9 cellular contexts compared by ENCODE assay signal in genomic region chr11:66745356-66746235, GRCh38. TPM values are rescaled to one million over a fixed set of nuclear protein-coding genes. Genes with fewer than 3 reads are reported as not detected.
A peak's percentile ranks its signal among the peaks of the same experiment; 100 is the strongest.
DNase-seq lines count a peak whose midpoint lies in the region; ATAC-seq, FAIRE-seq and TF ChIP-seq lines count a peak whose summit lies in the region.
"Had no signal": no experiment of that assay in that cellular context is flagged by ENCODE, and none has a peak within 500 bp of the region (broad histone marks: within the 10 kb centered on the region; RNA-seq: fewer than 3 reads in every experiment).

No MANE protein-coding gene starts in this region.

- H2AFZ ChIP-seq in SK-N-SH (ENCODE audit: low read depth) (peak overlapping the region; percentile 97; the same call in 1 of the 2 replicates), HepG2 (ENCODE audit: low read length) (peak overlapping the region; percentile 3)

- H3K36me3 ChIP-seq in SK-N-SH (replicated peaks in 1 of 2; ENCODE audit: control insufficient read depth in 1 of 2, insufficient read depth in 2 of 2, low read length in 1 of 2) (no peaks in the 10 kb centered on the region), breast epithelium (no peaks in the 10 kb centered on the region), HepG2 (replicated peaks in 1 of 2; ENCODE audit: control insufficient read depth in 1 of 2, insufficient read depth in 2 of 2, low read length in 2 of 2) (no peaks in the 10 kb centered on the region)

- H3K4me1 ChIP-seq in SK-N-SH (ENCODE audit: control insufficient read depth in 1 of 2, insufficient read depth in 2 of 2, low read depth in 1 of 2, low read length in 1 of 2) (peaks cover 9 to 25% of the 10 kb centered on the region in 2 experiments; a peak in 2 of 4 replicates), breast epithelium (no peaks in the 10 kb centered on the region), HepG2 (ENCODE audit: insufficient read depth, low read length) (peaks cover 19% of the 10 kb centered on the region)

- CTCF ChIA-PET in SK-N-SH (lab: Yijun Ruan, JAX), result interaction anchor here (1.0 kb wide), 1 partner anchor 13 kb away, joined by 3 read pairs; no protein-coding TSS in a partner anchor
- CTCF ChIA-PET in HepG2 (lab: Yijun Ruan, JAX; ENCODE audit: low intra/inter-chr PET ratio, low total read pairs), result no interaction called here

- H3K9me2 ChIP-seq in SK-N-SH, result no peaks in the 10 kb centered on the region

- H3K4me2 ChIP-seq in SK-N-SH, result peak overlapping the region; percentile 97
- H3K4me2 ChIP-seq in HepG2 (ENCODE audit: low read depth, low read length), result peak overlapping the region; percentile 87

- H3K9me3 ChIP-seq in SK-N-SH (no peaks in the 10 kb centered on the region), breast epithelium (no peaks in the 10 kb centered on the region), HepG2 (ENCODE audit: low read length) (no peaks in the 10 kb centered on the region)

- H3K27ac ChIP-seq in 22Rv1 (peak overlapping the region; percentile 87), SK-N-SH (ENCODE audit: low read depth in 2 of 2, low read length in 1 of 2) (no peak overlapping the region), breast epithelium (peak overlapping the region; percentile 91 to 93), HepG2 (ENCODE audit: extremely low read length, insufficient read depth, low read length) (no peak overlapping the region)

- TF ChIP-seq RAD21 in SK-N-SH (IDR thresholded peaks at IDR 0.05; ENCODE audit: low read length) (no peak), HepG2 (CRISPR knock-in tag; IDR thresholded peaks at IDR 0.05) (no peak)

- H3F3A ChIP-seq in SK-N-SH (replicated peaks; ENCODE audit: insufficient read depth), result peaks cover 10% of the 10 kb centered on the region

- DNase-seq in SK-N-SH (no peak), breast epithelium (ENCODE audit: low spot score in 2 of 2) (no peak), HepG2 (ENCODE audit: low spot score) (no peak), GM19240 (ENCODE audit: insufficient read length, low spot score) (no peak)
- peak; percentile 24 to 38 for DNase-seq in stimulated activated CD8-positive, alpha-beta memory T cell treated with anti-CD3 and anti-CD28 coated beads, Interleukin-2, amount 100 ng/mL, for 48 hours (ENCODE audit: low read depth in 2 of 2)
- DNase-seq: left cardiac atrium had no signal

- 86% methylated on average over 29 of the region's 45 CpGs for WGBS in SK-N-SH (ENCODE audit: low lambda C conversion rate)
- WGBS in HepG2 (ENCODE audit: low lambda C conversion rate), result 84% methylated on average over 31 of the region's 45 CpGs

- TF ChIP-seq CTCF in 22Rv1 (IDR thresholded peaks at IDR 0.05), result no peak
- no peak for TF ChIP-seq CTCF in SK-N-SH (IDR thresholded peaks at IDR 0.05)
- TF ChIP-seq CTCF in breast epithelium (IDR thresholded peaks at IDR 0.05), result no peak
- no peak for TF ChIP-seq CTCF in HepG2 (CRISPR knock-in tag; IDR thresholded peaks at IDR 0.05)

- H3K27me3 ChIP-seq in SK-N-SH (ENCODE audit: insufficient read depth), result no peaks in the 10 kb centered on the region
- no peaks in the 10 kb centered on the region for H3K27me3 ChIP-seq in breast epithelium
- peaks cover 0 to 3% of the 10 kb centered on the region in 2 experiments; a peak in 1 of 5 replicates for H3K27me3 ChIP-seq in HepG2 (ENCODE audit: control insufficient read depth in 1 of 2, insufficient read depth in 2 of 2, low read length in 2 of 2)

- in situ Hi-C loops in HepG2 (cut with HindIII; ENCODE audit: extremely low pct_ligation_motif_present, low pct_unique_long_range_greater_than_20kb), result no loop called here

- TSS peak; percentile 56 for BruUV-seq in HepG2 (replicated peaks; lab: Mats Ljungman, UMichigan)

- TF ChIP-seq EP300 in SK-N-SH (IDR thresholded peaks at IDR 0.05; ENCODE audit: borderline replicate concordance in 1 of 2, low read depth in 1 of 2, low read length in 1 of 2), result no peak
- no peak for TF ChIP-seq EP300 in HepG2 (IDR thresholded peaks at IDR 0.05; ENCODE audit: low read depth in 2 of 2, low read length in 2 of 2)
- no peak for TF ChIP-seq EP300 in HepG2 (CRISPR knock-in tag; IDR thresholded peaks at IDR 0.05; ENCODE audit: borderline replicate concordance)

- intact Hi-C loops in breast epithelium (cut with DNase I; ENCODE audit: low total_unique reads) (no loop called here), HepG2 (cut with micrococcal nuclease; ENCODE audit: unreplicated experiment) (no loop called here)

- H4K20me1 ChIP-seq in SK-N-SH (ENCODE audit: insufficient read depth), result no peaks in the 10 kb centered on the region
- no peaks in the 10 kb centered on the region for H4K20me1 ChIP-seq in HepG2 (ENCODE audit: insufficient read depth, low read length)

- peak; percentile 29 for ATAC-seq in GM18873 (IDR thresholded peaks at IDR 0.05; ENCODE audit: low FRiP score, unreplicated experiment)
- ATAC-seq in HG03442 (IDR thresholded peaks at IDR 0.05; ENCODE audit: unreplicated experiment), result peak; percentile 33
- peak; percentile 61 for ATAC-seq in HepG2

- no peak for FAIRE-seq in HepG2 (lab: Jason Lieb, UNC)

- H3K79me2 ChIP-seq in SK-N-SH (ENCODE audit: insufficient read depth), result peaks cover 48% of the 10 kb centered on the region
- no peaks in the 10 kb centered on the region for H3K79me2 ChIP-seq in HepG2 (ENCODE audit: insufficient read depth, low read length)

- H3K9ac ChIP-seq in SK-N-SH (peak overlapping the region; percentile 95; the same call in 1 of the 2 replicates), HepG2 (ENCODE audit: insufficient read depth, low read depth, low read length) (peak overlapping the region; percentile 80; the same call in 1 of the 2 replicates)

- POLR2A ChIA-PET in SK-N-SH (lab: Yijun Ruan, JAX), result interaction anchor here (0.6 kb wide), 2 partner anchors 18 to 19 kb away, joined by 3 read pairs; no protein-coding TSS in a partner anchor
- POLR2A ChIA-PET in HepG2 (lab: Yijun Ruan, JAX), result interaction anchor here (0.8 to 1.0 kb wide), 2 partner anchors 11 to 27 kb away, joined by 3 to 4 read pairs; no protein-coding TSS in a partner anchor

- H3K4me3 ChIP-seq in SK-N-SH (ENCODE audit: low read depth in 2 of 2, low read length in 1 of 2) (peak overlapping the region; percentile 73 to 96), breast epithelium (peak overlapping the region; percentile 73 to 86 (median 79)), HepG2 (replicated peaks in 1 of 3; ENCODE audit: insufficient read depth in 1 of 3, low read depth in 2 of 3, low read length in 3 of 3) (peak overlapping the region; percentile 87 to 95 (median 91); a peak in 5 of 6 replicates)

- no peak for TF ChIP-seq POLR2A in breast epithelium (IDR thresholded peaks at IDR 0.05)
- no peak for TF ChIP-seq POLR2A in HepG2 (IDR thresholded peaks at IDR 0.05; ENCODE audit: insufficient read depth in 1 of 2, low read depth in 2 of 2, low read length in 2 of 2)

TF ChIP-seq in SK-N-SH, 30 proteins besides CTCF, POLR2A, EP300 and RAD21 (continues in another document):
- TF ChIP-seq USF2 (IDR thresholded peaks at IDR 0.05; ENCODE audit: borderline replicate concordance, low read depth, low read length), result no peak
- no peak for TF ChIP-seq EZH2phosphoT487 (IDR thresholded peaks at IDR 0.05; ENCODE audit: borderline replicate concordance, low read depth)

TF ChIP-seq in HepG2, 621 proteins besides CTCF, POLR2A, EP300 and RAD21 (continues in another document):
- TF ChIP-seq SOX5 (CRISPR knock-in tag; IDR thresholded peaks at IDR 0.05; ENCODE audit: borderline replicate concordance) (no peak), MAZ (IDR thresholded peaks at IDR 0.05; ENCODE audit: borderline replicate concordance, low read depth, low read length) (no peak), MAZ (CRISPR knock-in tag; IDR thresholded peaks at IDR 0.05; ENCODE audit: low read depth) (no peak), KLF15 (CRISPR knock-in tag; IDR thresholded peaks at IDR 0.05; ENCODE audit: borderline replicate concordance) (no peak)

RNA-seq across cellular contexts. Expression of gene SPTBN2, which starts 16.6 kb away (rescaled TPM):
- 16.2 and 19.7 TPM in 2 replicates for polyA plus RNA-seq in SK-N-SH (2012; rRNA removed)
- polyA plus RNA-seq in SK-N-SH (2012; cell fraction: cytosol; rRNA removed), result 8.6 and 11.2 TPM in 2 replicates
- polyA plus RNA-seq in SK-N-SH (2012; cell fraction: nucleus; rRNA removed), result 76.3 and 105 TPM in 2 replicates
- 10 to 100 TPM in 2 of 3 donors, 1 to 10 TPM in 1; 1.1 to 28.7 (median 27.2) TPM for total RNA-seq in breast epithelium
- total RNA-seq in HepG2 (2016; rRNA removed; fragmentation: Illumina TruSeq; extraction: Trizol), result 1.2 and 4.0 TPM in 2 replicates
- 0.51 and 1.1 TPM in 2 replicates for total RNA-seq in HepG2 (2016; cell fraction: cytosol; rRNA removed; fragmentation: Illumina TruSeq; extraction: Trizol; ENCODE audit: low read depth)
- total RNA-seq in HepG2 (2016; cell fraction: insoluble cytoplasmic fraction; rRNA removed; fragmentation: Illumina TruSeq; extraction: Trizol), result 1.4 and 4.7 TPM in 2 replicates
- total RNA-seq in HepG2 (2016; cell fraction: membrane; rRNA removed; fragmentation: Illumina TruSeq; extraction: Trizol), result 0.34 and 0.53 TPM in 2 replicates
- total RNA-seq in HepG2 (2016; cell fraction: nucleus; rRNA removed; fragmentation: Illumina TruSeq; extraction: Trizol), result 5.5 and 7.1 TPM in 2 replicates
- 0.65 and 2.0 TPM in 2 replicates for polyA plus RNA-seq in HepG2 (2011; rRNA removed)
- polyA plus RNA-seq in HepG2 (2011; cell fraction: cytosol; rRNA removed), result 0.69 and 0.91 TPM in 2 replicates
- 8.8 and 9.0 TPM in 2 replicates for polyA plus RNA-seq in HepG2 (2011; cell fraction: nucleus; rRNA removed)
- 1.2 and 2.0 TPM in 2 replicates for polyA plus RNA-seq in HepG2 (2012)
- 0.15 and 0.21 TPM in 2 replicates for polyA plus RNA-seq in HepG2 (2016; cell fraction: cytosol; fragmentation: Illumina TruSeq; extraction: Trizol; ENCODE audit: low read depth)
- 1.0 and 2.0 TPM in 2 replicates for polyA plus RNA-seq in HepG2 (2016; cell fraction: insoluble cytoplasmic fraction; fragmentation: Illumina TruSeq; extraction: Trizol; ENCODE audit: low read depth)
- polyA plus RNA-seq in HepG2 (2016; cell fraction: membrane; fragmentation: Illumina TruSeq; extraction: Trizol; ENCODE audit: low read depth), result 0.35 and 0.48 TPM in 2 replicates
- polyA plus RNA-seq in HepG2 (2016; cell fraction: nucleus; fragmentation: Illumina TruSeq; extraction: Trizol; ENCODE audit: insufficient read depth, low read depth), result 8.1 and 13.3 TPM in 2 replicates
- polyA minus RNA-seq in HepG2 (2011; rRNA and poly(A)+ RNA removed; ENCODE audit: low replicate concordance), result 2.5 and 62.0 TPM in 2 replicates
- 1.1 and 2.7 TPM in 2 replicates for polyA minus RNA-seq in HepG2 (2011; cell fraction: cytosol; rRNA and poly(A)+ RNA removed)
- 3.5 and 4.8 TPM in 2 replicates for polyA minus RNA-seq in HepG2 (2011; cell fraction: nucleus; rRNA and poly(A)+ RNA removed)

Comparison
In these comparisons a context has a peak if more than half of its experiments do, and no peak if none do; other contexts are left out.
1. H3K27ac ChIP-seq: peak in 22Rv1 (single experiment) and breast epithelium (2 of 2); none in SK-N-SH (0 of 2) and HepG2 (single experiment).
2. DNase-seq: peak in stimulated activated CD8-positive, alpha-beta memory T cell treated with anti-CD3 and anti-CD28 coated beads, Interleukin-2, amount 100 ng/mL, for 48 hours (2 of 2); none in SK-N-SH (single experiment), breast epithelium (0 of 2), HepG2 (single experiment) and GM19240 (single experiment).
3. Peak in every context shown above with its lines, with median percentiles within 50 percentile points of each other: ATAC-seq and H3K4me3 ChIP-seq.